1 cellular context compared by ENCODE assay signal in the genomic region with DNA sequence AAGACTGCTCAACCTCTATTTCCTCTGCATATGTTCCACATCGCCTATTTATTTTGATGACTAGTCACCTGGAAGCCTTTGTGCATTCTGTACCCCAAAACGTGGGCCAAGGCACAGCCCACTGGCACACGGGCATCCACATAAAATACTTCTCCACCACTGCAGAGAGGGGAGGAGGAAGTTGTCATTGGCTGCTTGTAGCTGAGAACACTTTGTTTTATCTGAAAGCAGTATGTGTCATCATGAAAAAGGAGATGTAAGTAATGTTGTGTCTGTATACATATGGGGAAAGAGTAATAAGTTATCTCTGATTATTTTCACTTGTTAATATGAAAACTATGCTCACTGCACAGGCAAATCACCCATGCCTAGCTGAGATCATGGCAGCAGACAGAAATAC.
TF ChIP-seq lines count a peak whose summit lies in the region.

No MANE protein-coding gene starts in this region.

TF ChIP-seq in IMR-90, 13 proteins besides CTCF, POLR2A, EP300 and RAD21:
- TF ChIP-seq RCOR1 (IDR thresholded peaks at IDR 0.05; ENCODE audit: insufficient replicate concordance, low read length) (no peak), SMC3 (IDR thresholded peaks at IDR 0.05; ENCODE audit: low read depth, low read length) (no peak), MXI1 (IDR thresholded peaks at IDR 0.05; ENCODE audit: borderline replicate concordance, low read depth, low read length) (no peak), CHD1 (IDR thresholded peaks at IDR 0.05; ENCODE audit: low read depth, low read length) (no peak), USF2 (IDR thresholded peaks at IDR 0.05; ENCODE audit: low read depth, low read length) (no peak), NFE2L2 (IDR thresholded peaks at IDR 0.05; ENCODE audit: low read depth, low read length) (no peak), FOS (IDR thresholded peaks at IDR 0.05; ENCODE audit: low read depth, low read length) (no peak), BHLHE40 (IDR thresholded peaks at IDR 0.05; ENCODE audit: low read depth, low read length) (no peak), CEBPB (IDR thresholded peaks at IDR 0.05; ENCODE audit: low read depth, low read length) (no peak), RFX5 (IDR thresholded peaks at IDR 0.05; ENCODE audit: low read depth, low read length) (no peak), MAZ (IDR thresholded peaks at IDR 0.05; ENCODE audit: borderline replicate concordance, low read depth, low read length) (no peak), MAFK (IDR thresholded peaks at IDR 0.05; ENCODE audit: low read depth, low read length) (no peak)
- TF ChIP-seq, protein P1, sequence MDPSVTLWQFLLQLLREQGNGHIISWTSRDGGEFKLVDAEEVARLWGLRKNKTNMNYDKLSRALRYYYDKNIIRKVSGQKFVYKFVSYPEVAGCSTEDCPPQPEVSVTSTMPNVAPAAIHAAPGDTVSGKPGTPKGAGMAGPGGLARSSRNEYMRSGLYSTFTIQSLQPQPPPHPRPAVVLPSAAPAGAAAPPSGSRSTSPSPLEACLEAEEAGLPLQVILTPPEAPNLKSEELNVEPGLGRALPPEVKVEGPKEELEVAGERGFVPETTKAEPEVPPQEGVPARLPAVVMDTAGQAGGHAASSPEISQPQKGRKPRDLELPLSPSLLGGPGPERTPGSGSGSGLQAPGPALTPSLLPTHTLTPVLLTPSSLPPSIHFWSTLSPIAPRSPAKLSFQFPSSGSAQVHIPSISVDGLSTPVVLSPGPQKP (IDR thresholded peaks at IDR 0.05; ENCODE audit: borderline replicate concordance, low read depth, low read length) = no peak
